10 cellular contexts compared by ENCODE assay signal in genomic region chr19:1491849-1492170, GRCh38. TPM values are rescaled to one million over a fixed set of nuclear protein-coding genes. Genes with fewer than 3 reads are reported as not detected.
DNase-seq lines count a peak whose midpoint lies in the region; ATAC-seq and TF ChIP-seq lines count a peak whose summit lies in the region.
"Had no signal": no experiment of that assay in that cellular context is flagged by ENCODE, and none has a peak within 500 bp of the region (broad histone marks: within the 10 kb centered on the region; RNA-seq: fewer than 3 reads in every experiment).

No MANE protein-coding gene starts in this region.

- intact Hi-C loops in Caco-2 (cut with micrococcal nuclease; ENCODE audit: unreplicated experiment), result loop anchor here (2.0 kb wide), 1 partner anchor 21 kb away; the partner anchor contains the start of gene ADAMTSL5
- intact Hi-C loops in OCI-LY7 (cut with micrococcal nuclease; ENCODE audit: unreplicated experiment), result no loop called here

- H4K20me1 ChIP-seq in OCI-LY7 (ENCODE audit: insufficient read depth, low read length), result no peaks in the 10 kb centered on the region

- peak overlapping the region; percentile 73; the same call in 1 of the 2 replicates for H3K4me2 ChIP-seq in OCI-LY7 (ENCODE audit: low read length)

- BruUV-seq in Caco-2 (replicated peaks; lab: Mats Ljungman, UMichigan) (no TSS peak), OCI-LY7 (replicated peaks; lab: Mats Ljungman, UMichigan) (no TSS peak)

- no peaks in the 10 kb centered on the region for H3K9me2 ChIP-seq in OCI-LY7 (ENCODE audit: insufficient read depth, low read length)

- no peak for DNase-seq in Caco-2
- DNase-seq in OCI-LY7 (ENCODE audit: low spot score), result no peak
- DNase-seq in effector memory CD8-positive, alpha-beta T cell, result no peak
- DNase-seq in omental fat pad (ENCODE audit: low spot score), result no peak
- DNase-seq in NCI-H1694 treated with DMSO at 0.1 percent for 48 hours (lab: John Stamatoyannopoulos, UW), result no peak
- DNase-seq: GF-D8, MG63 had no signal

- H3K9me3 ChIP-seq in Caco-2, result no peaks in the 10 kb centered on the region
- H3K9me3 ChIP-seq in OCI-LY7 (ENCODE audit: low read length), result no peaks in the 10 kb centered on the region
- H3K9me3 ChIP-seq in neuron (ENCODE audit: low read length), result no peaks in the 10 kb centered on the region
- H3K9me3 ChIP-seq: MG63 had no signal

- ATAC-seq in effector memory CD8-positive, alpha-beta T cell (replicated peaks), result no peak
- ATAC-seq in omental fat pad (ENCODE audit: low FRiP score) (no peak), GM21717 (IDR thresholded peaks at IDR 0.05; ENCODE audit: unreplicated experiment) (no peak), HG03439 (IDR thresholded peaks at IDR 0.05; ENCODE audit: unreplicated experiment) (no peak)

- peaks cover 46% of the 10 kb centered on the region for H3K4me1 ChIP-seq in Caco-2
- H3K4me1 ChIP-seq in OCI-LY7 (ENCODE audit: insufficient read depth, low read length, poor library complexity, severe bottlenecking), result peaks cover 16% of the 10 kb centered on the region
- H3K4me1 ChIP-seq in neuron (ENCODE audit: insufficient read depth, low read length), result peaks cover 21% of the 10 kb centered on the region

- CTCF ChIA-PET in Caco-2 (lab: Charles Lee), result interaction anchor here (1.2 to 1.6 kb wide), 2 partner anchors 20 to 23 kb away, joined by 4 to 8 read pairs; no protein-coding TSS in a partner anchor
- CTCF ChIA-PET in OCI-LY7 (lab: Charles Lee; ENCODE audit: unreplicated experiment), result no interaction called here

- H3K27me3 Mint-ChIP-seq in Caco-2 (ENCODE audit: insufficient read depth, unreplicated experiment), result no peaks in the 10 kb centered on the region
- peaks cover 0 to 8% of the 10 kb centered on the region in 2 donors for H3K27me3 Mint-ChIP-seq in effector memory CD8-positive, alpha-beta T cell

- peak overlapping the region; percentile 89 for H3K4me3 Mint-ChIP-seq in Caco-2 (ENCODE audit: unreplicated experiment)
- peak overlapping the region; percentile 78 to 80 for H3K4me3 Mint-ChIP-seq in effector memory CD8-positive, alpha-beta T cell

- H3K27ac ChIP-seq in OCI-LY7 (ENCODE audit: low read depth, low read length, poor library complexity, severe bottlenecking), result no peak overlapping the region

- H3K27me3 ChIP-seq in Caco-2 (replicated peaks; ENCODE audit: control insufficient read depth, insufficient read depth, low read length), result no peaks in the 10 kb centered on the region
- H3K27me3 ChIP-seq in neuron (ENCODE audit: insufficient read depth, low read length), result no peaks in the 10 kb centered on the region
- H3K27me3 ChIP-seq: MG63 had no signal

- H3K9me3 Mint-ChIP-seq in Caco-2 (ENCODE audit: unreplicated experiment), result no peaks in the 10 kb centered on the region
- no peaks in the 10 kb centered on the region for H3K9me3 Mint-ChIP-seq in effector memory CD8-positive, alpha-beta T cell

- H2AFZ ChIP-seq in OCI-LY7 (ENCODE audit: low read length) (no peak overlapping the region), neuron (ENCODE audit: low read depth, low read length) (no peak overlapping the region)

- H3K4me3 ChIP-seq in Caco-2 (ENCODE audit: low read depth, low read length), result peak overlapping the region; percentile 97
- no peak overlapping the region for H3K4me3 ChIP-seq in OCI-LY7 (ENCODE audit: low read depth, low read length, poor library complexity, severe bottlenecking)
- peak overlapping the region; percentile 53 for H3K4me3 ChIP-seq in neuron (ENCODE audit: low read length)

- peaks cover 13% of the 10 kb centered on the region for H3K36me3 Mint-ChIP-seq in Caco-2 (ENCODE audit: insufficient read depth, unreplicated experiment)
- H3K36me3 Mint-ChIP-seq in effector memory CD8-positive, alpha-beta T cell (ENCODE audit: insufficient read depth), result peaks cover 9% of the 10 kb centered on the region

- no peaks in the 10 kb centered on the region for H3K79me2 ChIP-seq in OCI-LY7 (ENCODE audit: insufficient read depth, low read depth, low read length)

- TF ChIP-seq CTCF in Caco-2 (IDR thresholded peaks at IDR 0.05; ENCODE audit: insufficient read depth in 1 of 2, low read depth in 1 of 2, low read length in 1 of 2, severe bottlenecking in 1 of 2, unreplicated experiment in 1 of 2) (no peak), OCI-LY7 (conservative IDR thresholded peaks at IDR 0.05; ENCODE audit: low read length) (no peak), omental fat pad (IDR thresholded peaks at IDR 0.05) (no peak)

- H3K36me3 ChIP-seq in Caco-2 (ENCODE audit: control insufficient read depth, insufficient read depth, low read length) (no peaks in the 10 kb centered on the region; the same call in 1 of the 2 replicates), OCI-LY7 (ENCODE audit: insufficient read depth, low read length) (no peaks in the 10 kb centered on the region), neuron (ENCODE audit: insufficient read depth, low read length) (no peaks in the 10 kb centered on the region)
- H3K36me3 ChIP-seq: MG63 had no signal

- peaks cover 21% of the 10 kb centered on the region for H3K4me1 Mint-ChIP-seq in Caco-2 (ENCODE audit: low read depth, unreplicated experiment)
- H3K4me1 Mint-ChIP-seq in effector memory CD8-positive, alpha-beta T cell (ENCODE audit: low read depth in 2 of 2), result peaks cover 17 to 18% of the 10 kb centered on the region in 2 donors

- POLR2A ChIA-PET in Caco-2 (lab: Charles Lee), result no interaction called here
- POLR2A ChIA-PET in OCI-LY7 (lab: Charles Lee), result no interaction called here

- H3K27ac Mint-ChIP-seq in Caco-2 (ENCODE audit: unreplicated experiment), result peak overlapping the region; percentile 88
- peak overlapping the region in 1 of 2 donors; percentile 83 for H3K27ac Mint-ChIP-seq in effector memory CD8-positive, alpha-beta T cell

RNA-seq across cellular contexts. Expression of gene REEP6, which starts 0.8 kb away (rescaled TPM):
- total RNA-seq in Caco-2 (2022), result 50.2 and 61.5 TPM in 2 replicates
- total RNA-seq in OCI-LY7 (2014; rRNA removed; shearing (Covaris generic)), result 0.46 and 1.3 TPM in 2 replicates
- total RNA-seq in OCI-LY7 (2022), result 3.1 and 3.6 TPM in 2 replicates
- total RNA-seq in omental fat pad, result 1 to 10 TPM; 1.6 to 4.5 (median 2.8) TPM

RNA-seq across cellular contexts. Expression of gene PCSK4, which starts 1.7 kb away (rescaled TPM):
- 6.4 and 9.8 TPM in 2 replicates for total RNA-seq in Caco-2 (2022)
- total RNA-seq in OCI-LY7 (2014; rRNA removed; shearing (Covaris generic)), result 1.9 and 8.3 TPM in 2 replicates
- total RNA-seq in OCI-LY7 (2022), result 13.0 and 15.7 TPM in 2 replicates
- 1 to 10 TPM; 1.4 to 2.4 (median 2.2) TPM for total RNA-seq in omental fat pad

RNA-seq across cellular contexts. Expression of gene C19orf25, which starts 12.8 kb away (rescaled TPM):
- 41.9 and 45.4 TPM in 2 replicates for total RNA-seq in Caco-2 (2022)
- total RNA-seq in OCI-LY7 (2014; rRNA removed; shearing (Covaris generic)), result 27.1 and 45.6 TPM in 2 replicates
- total RNA-seq in OCI-LY7 (2022), result 54.6 and 58.6 TPM in 2 replicates
- total RNA-seq in omental fat pad, result 10 to 100 TPM; 17.6 to 26.2 (median 20.6) TPM

RNA-seq across cellular contexts. Expression of gene ADAMTSL5, which starts 21.0 kb away (rescaled TPM):
- total RNA-seq in Caco-2 (2022) (23.9 and 26.2 TPM in 2 replicates), OCI-LY7 (2022) (0.34 TPM in 1 of 2 replicates, not detected in the other), omental fat pad (1 to 10 TPM in 2 of 4 donors, under 1 TPM in 2; 0.60 to 4.3 (median 0.89) TPM)
- total RNA-seq in OCI-LY7 (2014; rRNA removed; shearing (Covaris generic)), result not detected in 2 replicates

RNA-seq across cellular contexts. Expression of gene PLK5, which starts 32.1 kb away (rescaled TPM):
- 0.19 TPM in 1 of 2 replicates, not detected in the other for total RNA-seq in Caco-2 (2022)
- total RNA-seq in OCI-LY7 (2014; rRNA removed; shearing (Covaris generic)), result 0.31 TPM in 1 of 2 replicates, not detected in the other
- total RNA-seq in OCI-LY7 (2022), result 0.17 and 0.26 TPM in 2 replicates
- not detected for total RNA-seq in omental fat pad
